Comparison of ENCODE assay signal across 11 cellular contexts in genomic region chr1:119918301-119918700, GRCh38. TPM values are rescaled to one million over a fixed set of nuclear protein-coding genes. Genes with fewer than 3 reads are reported as not detected.
"Had no signal": no experiment of that assay in that cellular context is flagged by ENCODE, and none has a peak within 500 bp of the region (broad histone marks: within the 10 kb centered on the region; RNA-seq: fewer than 3 reads in every experiment).

No MANE protein-coding gene starts in this region.

- ATAC-seq: HCT116, K562 had no signal

- H3K9me3 ChIP-seq: HAP-1 had no signal

- H3K9me3 Mint-ChIP-seq: HFFc6 had no signal

- DNase-seq: GM23248, GOT3, H7, HFFc6, IMR-90 had no signal

- FAIRE-seq: HTR-8/SVneo, K562 had no signal

- H3K4me1 ChIP-seq: HAP-1 had no signal

- H3K4me3 ChIP-seq: GM23248, HAP-1, K562 had no signal

- H3K27ac ChIP-seq: GM23248 had no signal

- H3K4me3 Mint-ChIP-seq: HFFc6 had no signal

- H3K9ac ChIP-seq: GM23248 had no signal

RNA-seq across cellular contexts. Expression of gene ADAM30, which starts 22.0 kb away (rescaled TPM):
- total RNA-seq: GM23248, H4, H7, HFFc6, HT-29, IMR-90, K562 had no signal
- polyA plus RNA-seq: GM23248, IMR-90, K562 had no signal
